In genomic region chr11:27701262-27702105, GRCh38 we compare ENCODE assay signal across 8 cellular contexts. TPM values are rescaled to one million over a fixed set of nuclear protein-coding genes. Genes with fewer than 3 reads are reported as not detected.
DNase-seq lines count a peak whose midpoint lies in the region; ATAC-seq and TF ChIP-seq lines count a peak whose summit lies in the region.

No MANE protein-coding gene starts in this region.

- H3K27me3 ChIP-seq in foreskin keratinocyte (peaks cover 97% of the 10 kb centered on the region), parathyroid adenoma (ENCODE audit: control insufficient read depth, insufficient read depth, low read length) (no peaks in the 10 kb centered on the region)

- H3K9ac ChIP-seq in parathyroid adenoma = no peak overlapping the region

- H3K4me2 ChIP-seq in parathyroid adenoma (ENCODE audit: low read length) = peak overlapping the region; percentile 63

- H3K79me2 ChIP-seq in parathyroid adenoma = no peaks in the 10 kb centered on the region

- H3K9me3 ChIP-seq in parathyroid adenoma (ENCODE audit: control insufficient read depth, low read length) = no peaks in the 10 kb centered on the region

- H3K4me1 Mint-ChIP-seq in activated T-cell treated with anti-CD3 and anti-CD28 coated beads, Interleukin-2, amount 50 U/mL, for 4 hours (ENCODE audit: low read depth) = peaks cover 24% of the 10 kb centered on the region

- H3K4me3 ChIP-seq in parathyroid adenoma (ENCODE audit: low read depth, low read length) = peak overlapping the region; percentile 44

- H3K9me3 Mint-ChIP-seq in activated T-cell treated with anti-CD3 and anti-CD28 coated beads, Interleukin-2, amount 50 U/mL, for 4 hours = no peaks in the 10 kb centered on the region

- no peaks in the 10 kb centered on the region for H3K36me3 ChIP-seq in parathyroid adenoma (ENCODE audit: control insufficient read depth, insufficient read depth, low read length)

- H3K4me1 ChIP-seq in foreskin keratinocyte = peaks cover 3% of the 10 kb centered on the region
- H3K4me1 ChIP-seq in parathyroid adenoma = peaks cover 4% of the 10 kb centered on the region

- H3K36me3 Mint-ChIP-seq in activated T-cell treated with anti-CD3 and anti-CD28 coated beads, Interleukin-2, amount 50 U/mL, for 4 hours (ENCODE audit: insufficient read depth) = no peaks in the 10 kb centered on the region

- no peak for DNase-seq in activated T-cell treated with anti-CD3 and anti-CD28 coated beads, Interleukin-2, amount 50 U/mL, for 4 hours
- no peak for DNase-seq in activated T-cell treated with anti-CD3 and anti-CD28 coated beads, Interleukin-2, amount 50 U/mL, for 1 hour
- no peak for DNase-seq in foreskin keratinocyte
- no peak for DNase-seq in SHP77 treated with DMSO at 0.1 percent for 48 hours (lab: John Stamatoyannopoulos, UW)

- peak overlapping the region; percentile 74 for H3K4me3 Mint-ChIP-seq in activated T-cell treated with anti-CD3 and anti-CD28 coated beads, Interleukin-2, amount 50 U/mL, for 4 hours

- peaks cover 73% of the 10 kb centered on the region for H3K27me3 Mint-ChIP-seq in activated T-cell treated with anti-CD3 and anti-CD28 coated beads, Interleukin-2, amount 50 U/mL, for 4 hours (ENCODE audit: low read depth)

- TF ChIP-seq CTCF in VCaP (conservative IDR thresholded peaks at IDR 0.05) = peak; percentile 30; the same call in 1 of the 2 replicates
- peak; percentile 40 for TF ChIP-seq CTCF in foreskin keratinocyte (conservative IDR thresholded peaks at IDR 0.05)
- no peak for TF ChIP-seq CTCF in parathyroid adenoma (IDR thresholded peaks at IDR 0.05)

- H3K27ac ChIP-seq in VCaP (no peak overlapping the region), foreskin keratinocyte (no peak overlapping the region), parathyroid adenoma (no peak overlapping the region)

- peak in 1 of 2 donors; percentile 31 for ATAC-seq in activated T-cell treated with anti-CD3 and anti-CD28 coated beads, Interleukin-2, amount 50 U/mL, for 4 hours
- peak; percentile 43 for ATAC-seq in HG03571 (IDR thresholded peaks at IDR 0.05; ENCODE audit: unreplicated experiment)
- peak; percentile 1 for ATAC-seq in foreskin keratinocyte
- no peak for ATAC-seq in GM19328 (IDR thresholded peaks at IDR 0.05; ENCODE audit: unreplicated experiment)

- H2AFZ ChIP-seq in parathyroid adenoma = peak overlapping the region; percentile 28

RNA-seq across cellular contexts. Expression of gene BDNF, which starts 1.2 kb away (rescaled TPM):
- total RNA-seq in activated T-cell treated with anti-CD3 and anti-CD28 coated beads, Interleukin-2, amount 50 U/mL, for 4 hours = under 1 TPM in 1 of 3 donors, not detected in 2; 0.05 TPM
- 0.04 TPM in 1 of 2 replicates, not detected in the other for total RNA-seq in foreskin keratinocyte
- polyA plus RNA-seq in foreskin keratinocyte = 0.01 TPM in 1 of 2 replicates, not detected in the other
